In the genomic region with DNA sequence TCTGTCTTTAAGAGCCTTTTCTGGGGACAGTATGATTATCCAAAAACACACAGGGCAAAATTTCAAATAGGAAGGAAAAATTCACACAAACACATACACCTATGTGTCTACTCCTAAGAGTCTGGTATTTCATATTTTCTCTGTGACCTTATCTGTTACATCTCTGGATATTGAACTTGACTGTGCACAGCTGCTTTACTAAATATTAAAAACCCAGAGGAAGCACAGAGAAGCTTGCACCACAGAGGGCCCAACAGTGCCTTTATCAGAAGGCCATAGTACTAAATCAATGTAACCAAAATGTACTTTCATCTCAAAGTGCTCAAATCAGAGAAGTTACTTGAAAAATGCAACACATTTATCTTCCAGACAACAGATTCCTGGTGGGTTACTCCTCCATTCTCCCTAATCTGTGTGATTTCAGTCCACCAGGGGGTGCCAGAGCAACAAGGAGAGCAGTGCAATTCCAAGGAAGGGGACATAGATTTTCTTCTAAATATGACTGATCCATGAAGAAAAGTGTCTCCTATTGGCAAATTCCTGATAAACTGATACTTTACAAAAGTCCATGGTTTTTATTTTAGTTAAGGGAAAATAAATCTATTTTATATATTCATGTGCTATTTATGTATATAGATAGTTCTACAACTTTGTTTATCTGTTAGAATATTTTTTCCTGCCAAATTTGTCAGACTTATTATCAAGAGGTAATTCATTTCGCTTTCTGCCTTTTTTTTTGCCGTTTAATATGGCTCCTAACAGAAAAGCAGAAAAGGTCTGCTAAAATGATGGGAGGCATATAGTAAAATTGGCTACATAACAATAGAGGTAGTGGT, we compare ENCODE assay signal across 8 cellular contexts.
DNase-seq lines count a peak whose midpoint lies in the region; ATAC-seq, FAIRE-seq and TF ChIP-seq lines count a peak whose summit lies in the region.
"Had no signal": no experiment of that assay in that cellular context is flagged by ENCODE, and none has a peak within 500 bp of the region (broad histone marks: within the 10 kb centered on the region; RNA-seq: fewer than 3 reads in every experiment).

No MANE protein-coding gene starts in this region.

- H3K27ac Mint-ChIP-seq in memory B cell: no peak overlapping the region
- H3K27ac Mint-ChIP-seq in type B pancreatic cell: no peak overlapping the region
- H3K27ac Mint-ChIP-seq: activated naive CD4-positive, alpha-beta T cell treated with anti-CD3 and anti-CD28 coated beads, Interleukin-2, amount 50 U/mL, for 72 hours had no signal

- H3K27me3 Mint-ChIP-seq in memory B cell (no peaks in the 10 kb centered on the region), type B pancreatic cell (no peaks in the 10 kb centered on the region)

- no peak overlapping the region for H3K4me3 Mint-ChIP-seq in memory B cell
- no peak overlapping the region for H3K4me3 Mint-ChIP-seq in type B pancreatic cell

- no peaks in the 10 kb centered on the region for H3K9me2 ChIP-seq in Loucy (replicated peaks; ENCODE audit: low read depth, low read length)

- H3K4me1 Mint-ChIP-seq in memory B cell (peaks cover 2% of the 10 kb centered on the region), type B pancreatic cell (ENCODE audit: unreplicated experiment) (peaks cover 8% of the 10 kb centered on the region)

- H4K20me1 ChIP-seq in Loucy (ENCODE audit: insufficient read depth, low read length, poor library complexity, severe bottlenecking): no peaks in the 10 kb centered on the region

- no peak overlapping the region for H3K4me3 ChIP-seq in Loucy (ENCODE audit: low read length, poor library complexity, severe bottlenecking)

- no peak for ATAC-seq in memory B cell (ENCODE audit: low read depth)
- ATAC-seq in HG03280 (IDR thresholded peaks at IDR 0.05; ENCODE audit: unreplicated experiment): no peak
- ATAC-seq: activated naive CD4-positive, alpha-beta T cell treated with anti-CD3 and anti-CD28 coated beads, Interleukin-2, amount 50 U/mL, for 72 hours had no signal

- TF ChIP-seq CTCF in Loucy (conservative IDR thresholded peaks at IDR 0.05; ENCODE audit: low read length) (peak; percentile 96), type B pancreatic cell (conservative IDR thresholded peaks at IDR 0.05) (peak; percentile 92)

- H3K27me3 ChIP-seq in Loucy (ENCODE audit: insufficient read depth, low read length, poor library complexity, severe bottlenecking): no peaks in the 10 kb centered on the region

- FAIRE-seq in endometrium (lab: Jason Lieb, UNC): peak; percentile 82

- no peaks in the 10 kb centered on the region for H3K9me3 ChIP-seq in Loucy (ENCODE audit: insufficient read depth, low read depth, low read length)

- no peaks in the 10 kb centered on the region for H3K4me1 ChIP-seq in Loucy (ENCODE audit: insufficient read depth, low read length, poor library complexity, severe bottlenecking)

- DNase-seq in GM03348 (ENCODE audit: low spot score): peak; percentile 62
- peak; percentile 72 for DNase-seq in RKO (ENCODE audit: low spot score)
- DNase-seq in memory B cell (ENCODE audit: low spot score in 2 of 2): peak; percentile 9 to 30
- DNase-seq in type B pancreatic cell (ENCODE audit: extremely low spot score, unreplicated experiment): no peak

- H3K79me2 ChIP-seq in Loucy (ENCODE audit: insufficient read depth, low read length): no peaks in the 10 kb centered on the region

- H3K9ac ChIP-seq in Loucy (ENCODE audit: low read depth, low read length, poor library complexity, severe bottlenecking): no peak overlapping the region

- H2AFZ ChIP-seq in Loucy (ENCODE audit: low read length): no peak overlapping the region

- no peaks in the 10 kb centered on the region for H3K9me3 Mint-ChIP-seq in memory B cell
- peaks cover 3% of the 10 kb centered on the region for H3K9me3 Mint-ChIP-seq in type B pancreatic cell

- no peaks in the 10 kb centered on the region for H3K36me3 ChIP-seq in Loucy (ENCODE audit: insufficient read depth, low read length)

- H3K36me3 Mint-ChIP-seq in memory B cell (no peaks in the 10 kb centered on the region), type B pancreatic cell (no peaks in the 10 kb centered on the region)
- H3K36me3 Mint-ChIP-seq: activated naive CD4-positive, alpha-beta T cell treated with anti-CD3 and anti-CD28 coated beads, Interleukin-2, amount 50 U/mL, for 72 hours had no signal

- no peaks in the 10 kb centered on the region for H3F3A ChIP-seq in Loucy (ENCODE audit: low read depth)

- H3K4me2 ChIP-seq in Loucy (ENCODE audit: low read depth, low read length, poor library complexity, severe bottlenecking): no peak overlapping the region
